10 cellular contexts compared by ENCODE assay signal in the genomic region with DNA sequence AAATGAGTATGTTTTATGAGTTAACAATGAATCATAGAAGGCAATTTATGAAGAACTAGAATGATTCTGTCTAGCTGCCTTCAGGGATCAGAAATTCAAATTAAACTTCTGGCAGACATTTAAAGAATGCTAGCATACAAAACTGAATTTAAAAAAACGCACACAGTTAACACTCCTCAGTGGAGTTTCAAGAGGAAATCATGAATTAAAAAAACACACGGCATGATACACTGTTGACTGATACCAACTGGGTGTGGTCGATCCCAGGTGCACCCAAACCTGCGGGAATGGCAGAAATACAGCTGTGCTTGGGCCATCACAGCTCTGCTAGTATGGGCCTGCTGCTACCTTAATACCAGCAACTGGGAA.
DNase-seq lines count a peak whose midpoint lies in the region; ATAC-seq, FAIRE-seq and TF ChIP-seq lines count a peak whose summit lies in the region.
"Had no signal": no experiment of that assay in that cellular context is flagged by ENCODE, and none has a peak within 500 bp of the region (broad histone marks: within the 10 kb centered on the region; RNA-seq: fewer than 3 reads in every experiment).

No MANE protein-coding gene starts in this region.

- H3K4me3 ChIP-seq in CD8-positive, alpha-beta T cell (ENCODE audit: low read depth, low read length) = no peak overlapping the region
- no peak overlapping the region for H3K4me3 ChIP-seq in bronchial epithelial cell (ENCODE audit: low read depth, low read length)
- H3K4me3 ChIP-seq in mesendoderm (ENCODE audit: low read length) = no peak overlapping the region

- DNase-seq in CD8-positive, alpha-beta T cell = no peak
- peak; percentile 18 for DNase-seq in NCI-H1048 (lab: John Stamatoyannopoulos, UW)
- peak; percentile 91 for DNase-seq in bronchial epithelial cell (ENCODE audit: low read depth)
- DNase-seq in naive thymus-derived CD8-positive, alpha-beta T cell = no peak
- DNase-seq in medulla oblongata (ENCODE audit: extremely low spot score) = no peak
- no peak for DNase-seq in midbrain (lab: John Stamatoyannopoulos, UW)
- DNase-seq in NCI-H187 (lab: John Stamatoyannopoulos, UW) = no peak
- no peak for DNase-seq in mesendoderm
- DNase-seq: activated CD4-positive, alpha-beta T cell treated with anti-CD3 and anti-CD28 coated beads for 4 hours; effector CD4-positive, alpha-beta T cell had no signal

- H3K27me3 ChIP-seq in CD8-positive, alpha-beta T cell (ENCODE audit: insufficient read depth, low read length) = no peaks in the 10 kb centered on the region
- no peaks in the 10 kb centered on the region for H3K27me3 ChIP-seq in bronchial epithelial cell (ENCODE audit: control insufficient read depth, insufficient read depth, low read length)
- H3K27me3 ChIP-seq in mesendoderm (ENCODE audit: insufficient read depth, low read length, poor library complexity) = no peaks in the 10 kb centered on the region

- peaks cover 34% of the 10 kb centered on the region for H3K36me3 Mint-ChIP-seq in CD8-positive, alpha-beta T cell
- H3K36me3 Mint-ChIP-seq in naive thymus-derived CD8-positive, alpha-beta T cell = peaks cover 0 to 31% (median 0%) of the 10 kb centered on the region in 3 donors

- H2AK5ac ChIP-seq in mesendoderm (ENCODE audit: low read length) = no peak overlapping the region

- H3K9me3 ChIP-seq in CD8-positive, alpha-beta T cell (ENCODE audit: low read length) = no peaks in the 10 kb centered on the region

- no peaks in the 10 kb centered on the region for H3K9me3 Mint-ChIP-seq in CD8-positive, alpha-beta T cell
- H3K9me3 Mint-ChIP-seq in naive thymus-derived CD8-positive, alpha-beta T cell = no peaks in the 10 kb centered on the region

- H4K5ac ChIP-seq in mesendoderm (ENCODE audit: low read length) = no peak overlapping the region

- no peak for FAIRE-seq in bronchial epithelial cell (lab: Jason Lieb, UNC)

- no peak overlapping the region for H3K4me2 ChIP-seq in mesendoderm (ENCODE audit: low read length)

- H3K27ac ChIP-seq in CD8-positive, alpha-beta T cell (ENCODE audit: low read depth, low read length) = no peak overlapping the region
- no peak overlapping the region for H3K27ac ChIP-seq in mesendoderm (ENCODE audit: low read depth, low read length)

- no peak for TF ChIP-seq CTCF in CD8-positive, alpha-beta T cell (IDR thresholded peaks at IDR 0.05)
- TF ChIP-seq CTCF in bronchial epithelial cell (IDR thresholded peaks at IDR 0.05; ENCODE audit: insufficient read depth, low read length, severe bottlenecking) = no peak

- peak overlapping the region; percentile 89 for H3K27ac Mint-ChIP-seq in CD8-positive, alpha-beta T cell
- peak overlapping the region in 7 of 10 donors; percentile 74 to 93 (median 84) for H3K27ac Mint-ChIP-seq in naive thymus-derived CD8-positive, alpha-beta T cell

- peaks cover 5% of the 10 kb centered on the region for H3K36me3 ChIP-seq in CD8-positive, alpha-beta T cell (ENCODE audit: insufficient read depth, low read length)
- H3K36me3 ChIP-seq in bronchial epithelial cell (ENCODE audit: control insufficient read depth, insufficient read depth, low read length) = no peaks in the 10 kb centered on the region
- H3K36me3 ChIP-seq in mesendoderm (ENCODE audit: control insufficient read depth, insufficient read depth, low read length) = no peaks in the 10 kb centered on the region

- H4K8ac ChIP-seq in mesendoderm (ENCODE audit: low read depth, low read length) = no peak overlapping the region

- H3K79me2 ChIP-seq in mesendoderm (ENCODE audit: control insufficient read depth, insufficient read depth, low read length) = no peaks in the 10 kb centered on the region

- intact Hi-C loops in CD8-positive, alpha-beta T cell (cut with DNase I, micrococcal nuclease) = no loop called here

- H3K18ac ChIP-seq in mesendoderm (ENCODE audit: low read length) = no peak overlapping the region

- H3K4ac ChIP-seq in mesendoderm (ENCODE audit: low read depth, low read length) = no peak overlapping the region

- peaks cover 98% of the 10 kb centered on the region for H3K4me1 Mint-ChIP-seq in CD8-positive, alpha-beta T cell (ENCODE audit: low read depth)
- H3K4me1 Mint-ChIP-seq in naive thymus-derived CD8-positive, alpha-beta T cell = peaks cover 0 to 99% (median 72%) of the 10 kb centered on the region in 4 donors

- no CpG with 5 or more reads among the region's 4 CpGs for WGBS in mesendoderm (ENCODE audit: extremely low coverage, insufficient coverage, low lambda C conversion rate)

- no peaks in the 10 kb centered on the region for H3K27me3 Mint-ChIP-seq in CD8-positive, alpha-beta T cell (ENCODE audit: low read depth)
- no peaks in the 10 kb centered on the region for H3K27me3 Mint-ChIP-seq in naive thymus-derived CD8-positive, alpha-beta T cell

- H2BK5ac ChIP-seq in mesendoderm (ENCODE audit: low read length) = no peak overlapping the region

- peak overlapping the region; percentile 69 for H3K4me3 Mint-ChIP-seq in CD8-positive, alpha-beta T cell
- peak overlapping the region in 9 of 10 donors; percentile 29 to 77 (median 67) for H3K4me3 Mint-ChIP-seq in naive thymus-derived CD8-positive, alpha-beta T cell

- ATAC-seq in CD8-positive, alpha-beta T cell = peak; percentile 18
- peak in 1 of 2 donors; percentile 9 for ATAC-seq in naive thymus-derived CD8-positive, alpha-beta T cell

- H3K23ac ChIP-seq in mesendoderm (ENCODE audit: low read length) = no peak overlapping the region

- H3K9ac ChIP-seq in mesendoderm (ENCODE audit: low read length) = no peak overlapping the region

- POLR2A ChIA-PET in CD8-positive, alpha-beta T cell (lab: Charles Lee) = interaction anchor here (0.6 kb wide), 1 partner anchor 45 kb away, joined by 3 read pairs; no protein-coding TSS in a partner anchor
- POLR2A ChIA-PET in naive thymus-derived CD8-positive, alpha-beta T cell (lab: Charles Lee) = interaction anchor here (0.9 to 1.2 kb wide), 2 partner anchors 8 to 11 kb away, joined by 4 to 6 read pairs; no protein-coding TSS in a partner anchor

- no peak overlapping the region for H2BK120ac ChIP-seq in mesendoderm (ENCODE audit: low read depth, low read length)

- no peaks in the 10 kb centered on the region for H3K79me1 ChIP-seq in mesendoderm (ENCODE audit: low read length)

- peaks cover 97% of the 10 kb centered on the region for H3K4me1 ChIP-seq in CD8-positive, alpha-beta T cell (ENCODE audit: insufficient read depth, low read length)
- peaks cover 2% of the 10 kb centered on the region for H3K4me1 ChIP-seq in mesendoderm (ENCODE audit: control insufficient read depth, low read depth, low read length)

- H3K56ac ChIP-seq in mesendoderm (ENCODE audit: low read length) = no peak overlapping the region

- H2BK15ac ChIP-seq in mesendoderm (replicated peaks; ENCODE audit: low read depth) = no peak overlapping the region

- CTCF ChIA-PET in CD8-positive, alpha-beta T cell (lab: Charles Lee) = interaction anchor here (1.2 kb wide), 2 partner anchors 8 to 13 kb away, joined by 4 to 5 read pairs; no protein-coding TSS in a partner anchor

Comparison
In these comparisons a context has a peak if more than half of its experiments do, and no peak if none do; other contexts are left out.
1. DNase-seq: peak in NCI-H1048 (single experiment) and bronchial epithelial cell (single experiment); none in CD8-positive, alpha-beta T cell (0 of 7), naive thymus-derived CD8-positive, alpha-beta T cell (0 of 10), medulla oblongata (single experiment), midbrain (single experiment), NCI-H187 (0 of 2) and mesendoderm (single experiment).